In genomic region chr7:21338728-21339164, GRCh38 we compare ENCODE assay signal across 13 cellular contexts.
A peak's percentile ranks its signal among the peaks of the same experiment; 100 is the strongest.
DNase-seq lines count a peak whose midpoint lies in the region; ATAC-seq, FAIRE-seq and TF ChIP-seq lines count a peak whose summit lies in the region.
"Had no signal": no experiment of that assay in that cellular context is flagged by ENCODE, and none has a peak within 500 bp of the region (broad histone marks: within the 10 kb centered on the region; RNA-seq: fewer than 3 reads in every experiment).

No MANE protein-coding gene starts in this region.

- ATAC-seq in GM23338, result no peak
- ATAC-seq: left lobe of liver, right cardiac atrium had no signal

- H4K20me1 ChIP-seq in GM23338 (replicated peaks; ENCODE audit: insufficient read depth), result no peaks in the 10 kb centered on the region

- H3K4me1 ChIP-seq in GM23338 (ENCODE audit: insufficient read depth) (no peaks in the 10 kb centered on the region), suprapubic skin (no peaks in the 10 kb centered on the region), transverse colon (no peaks in the 10 kb centered on the region)
- H3K4me1 ChIP-seq: esophagus muscularis mucosa had no signal

- no peaks in the 10 kb centered on the region for H3K36me3 ChIP-seq in GM23338 (ENCODE audit: insufficient read depth)
- H3K36me3 ChIP-seq in bronchial epithelial cell (ENCODE audit: control insufficient read depth, insufficient read depth, low read length), result no peaks in the 10 kb centered on the region
- no peaks in the 10 kb centered on the region for H3K36me3 ChIP-seq in suprapubic skin
- no peaks in the 10 kb centered on the region for H3K36me3 ChIP-seq in transverse colon
- H3K36me3 ChIP-seq: esophagus muscularis mucosa had no signal

- no peak for TF ChIP-seq EP300 in suprapubic skin (IDR thresholded peaks at IDR 0.05)
- TF ChIP-seq EP300 in transverse colon (IDR thresholded peaks at IDR 0.05; ENCODE audit: low read depth), result no peak

- intact Hi-C loops in activated CD4-positive, alpha-beta T cell treated with anti-CD3 and anti-CD28 coated beads, Interleukin-2, amount 10 ng/mL, durations not matched to agents 24 days and 14 days (cut with micrococcal nuclease), result loop anchor here (1.0 to 2.0 kb wide), 5 partner anchors 17 to 89 kb away; no protein-coding TSS in a partner anchor
- intact Hi-C loops in transverse colon (cut with DNase I; ENCODE audit: low total_unique reads), result no loop called here

- in situ Hi-C loops in transverse colon (cut with MboI; ENCODE audit: low pct_ligation_motif_present in 1 of 4, low pct_unique_long_range_greater_than_20kb in 1 of 4, low sequenced_read_pairs in 3 of 4), result no loop called here

- TF ChIP-seq CTCF in GM23338 (conservative IDR thresholded peaks at IDR 0.05; ENCODE audit: low read depth in 2 of 2) (no peak), bronchial epithelial cell (IDR thresholded peaks at IDR 0.05; ENCODE audit: insufficient read depth, low read length, severe bottlenecking) (no peak), suprapubic skin (IDR thresholded peaks at IDR 0.05) (no peak), transverse colon (IDR thresholded peaks at IDR 0.05) (no peak)

- no peak for FAIRE-seq in bronchial epithelial cell (lab: Jason Lieb, UNC)

- peaks cover 6% of the 10 kb centered on the region; the same call in 1 of the 3 replicates for H3K9me3 Mint-ChIP-seq in GM23338
- peaks cover 40% of the 10 kb centered on the region for H3K9me3 Mint-ChIP-seq in activated CD4-positive, alpha-beta T cell treated with anti-CD3 and anti-CD28 coated beads, Interleukin-2, amount 10 ng/mL, durations not matched to agents 24 days and 14 days

- no peaks in the 10 kb centered on the region for H3K9me3 ChIP-seq in suprapubic skin
- H3K9me3 ChIP-seq in transverse colon, result no peaks in the 10 kb centered on the region
- H3K9me3 ChIP-seq: esophagus muscularis mucosa had no signal

- H2AFZ ChIP-seq in GM23338, result peak overlapping the region; percentile 61; the same call in 1 of the 2 replicates

- H3K9me2 ChIP-seq in GM23338 (ENCODE audit: insufficient read depth), result no peaks in the 10 kb centered on the region; the same call in 1 of the 2 replicates

- H3K79me2 ChIP-seq in GM23338 (replicated peaks; ENCODE audit: insufficient read depth), result no peaks in the 10 kb centered on the region

- H3F3A ChIP-seq in GM23338 (replicated peaks; ENCODE audit: low read depth), result no peaks in the 10 kb centered on the region

- H3K4me1 Mint-ChIP-seq in GM23338, result no peaks in the 10 kb centered on the region
- peaks cover 47% of the 10 kb centered on the region for H3K4me1 Mint-ChIP-seq in activated CD4-positive, alpha-beta T cell treated with anti-CD3 and anti-CD28 coated beads, Interleukin-2, amount 10 ng/mL, durations not matched to agents 24 days and 14 days

- no peak overlapping the region for H3K4me3 ChIP-seq in GM23338
- no peak overlapping the region for H3K4me3 ChIP-seq in bronchial epithelial cell (ENCODE audit: low read depth, low read length)
- no peak overlapping the region for H3K4me3 ChIP-seq in suprapubic skin
- H3K4me3 ChIP-seq in transverse colon, result no peak overlapping the region
- H3K4me3 ChIP-seq: esophagus muscularis mucosa had no signal

- no peaks in the 10 kb centered on the region for H3K27me3 ChIP-seq in GM23338 (ENCODE audit: insufficient read depth)
- H3K27me3 ChIP-seq in bronchial epithelial cell (ENCODE audit: control insufficient read depth, insufficient read depth, low read length), result no peaks in the 10 kb centered on the region
- H3K27me3 ChIP-seq in suprapubic skin, result no peaks in the 10 kb centered on the region
- no peaks in the 10 kb centered on the region for H3K27me3 ChIP-seq in transverse colon
- H3K27me3 ChIP-seq: esophagus muscularis mucosa had no signal

- H3K4me2 ChIP-seq in GM23338, result no peak overlapping the region
- H3K4me2 ChIP-seq: KMS-11 had no signal

- no peak overlapping the region for H3K4me3 Mint-ChIP-seq in GM23338
- H3K4me3 Mint-ChIP-seq in activated CD4-positive, alpha-beta T cell treated with anti-CD3 and anti-CD28 coated beads, Interleukin-2, amount 10 ng/mL, durations not matched to agents 24 days and 14 days, result peak overlapping the region; percentile 13

- H3K27ac ChIP-seq in GM23338 (ENCODE audit: low read depth), result no peak overlapping the region
- no peak overlapping the region for H3K27ac ChIP-seq in suprapubic skin
- no peak overlapping the region for H3K27ac ChIP-seq in transverse colon
- H3K27ac ChIP-seq: esophagus muscularis mucosa, KMS-11 had no signal

- no peak for DNase-seq in GM23338 (ENCODE audit: low spot score)
- peak; percentile 87 for DNase-seq in activated CD4-positive, alpha-beta T cell treated with anti-CD3 and anti-CD28 coated beads, Interleukin-2, amount 10 ng/mL, durations not matched to agents 24 days and 14 days
- peak; percentile 33 for DNase-seq in bronchial epithelial cell (ENCODE audit: low read depth)
- DNase-seq in stimulated activated CD8-positive, alpha-beta memory T cell treated with anti-CD3 and anti-CD28 coated beads, Interleukin-12 subunit alpha, Interleukin-12 subunit beta, amount 100 ng/mL, for 1 hour (ENCODE audit: low read depth), result peak; percentile 10
- DNase-seq in NCI-H1105 (lab: John Stamatoyannopoulos, UW), result no peak
- DNase-seq in NCI-H69 (lab: John Stamatoyannopoulos, UW), result no peak
- no peak for DNase-seq in suprapubic skin (ENCODE audit: low spot score in 2 of 2)
- DNase-seq in transverse colon, result no peak
- DNase-seq: DMS 273 treated with DMSO at 0.1 percent for 48 hours, right cardiac atrium had no signal

- 70% methylated on average over 4 of the region's 4 CpGs for WGBS in suprapubic skin
- 51 to 61% methylated on average over 4 of the region's 4 CpGs for WGBS in transverse colon (ENCODE audit: low coverage in 1 of 2), 2 donors

- TF ChIP-seq POLR2A in suprapubic skin (IDR thresholded peaks at IDR 0.05), result no peak
- TF ChIP-seq POLR2A in transverse colon (IDR thresholded peaks at IDR 0.05), result no peak

- H3K27ac Mint-ChIP-seq in GM23338, result no peak overlapping the region
- peak overlapping the region; percentile 87 for H3K27ac Mint-ChIP-seq in activated CD4-positive, alpha-beta T cell treated with anti-CD3 and anti-CD28 coated beads, Interleukin-2, amount 10 ng/mL, durations not matched to agents 24 days and 14 days

- H3K36me3 Mint-ChIP-seq in GM23338 (ENCODE audit: low read depth), result no peaks in the 10 kb centered on the region
- H3K36me3 Mint-ChIP-seq in activated CD4-positive, alpha-beta T cell treated with anti-CD3 and anti-CD28 coated beads, Interleukin-2, amount 10 ng/mL, durations not matched to agents 24 days and 14 days (ENCODE audit: low read depth), result peaks cover 50% of the 10 kb centered on the region

- H3K27me3 Mint-ChIP-seq in GM23338 (ENCODE audit: insufficient read depth, low read depth, poor library complexity), result peaks cover 3% of the 10 kb centered on the region
- H3K27me3 Mint-ChIP-seq in activated CD4-positive, alpha-beta T cell treated with anti-CD3 and anti-CD28 coated beads, Interleukin-2, amount 10 ng/mL, durations not matched to agents 24 days and 14 days, result no peaks in the 10 kb centered on the region

TF ChIP-seq in GM23338, 12 proteins besides CTCF, POLR2A, EP300 and RAD21:
- TF ChIP-seq ETS1 (IDR thresholded peaks at IDR 0.05) (no peak), ZNF114 (CRISPR knock-in tag; IDR thresholded peaks at IDR 0.05) (no peak), EZH2phosphoT487 (IDR thresholded peaks at IDR 0.05; ENCODE audit: unreplicated experiment) (no peak), NANOG (IDR thresholded peaks at IDR 0.05; ENCODE audit: borderline replicate concordance) (no peak)

Comparison
In these comparisons a context has a peak if more than half of its experiments do, and no peak if none do; other contexts are left out.
1. DNase-seq: peak in activated CD4-positive, alpha-beta T cell treated with anti-CD3 and anti-CD28 coated beads, Interleukin-2, amount 10 ng/mL, durations not matched to agents 24 days and 14 days (single experiment), bronchial epithelial cell (single experiment) and stimulated activated CD8-positive, alpha-beta memory T cell treated with anti-CD3 and anti-CD28 coated beads, Interleukin-12 subunit alpha, Interleukin-12 subunit beta, amount 100 ng/mL, for 1 hour (single experiment); none in GM23338 (single experiment), NCI-H1105 (single experiment), NCI-H69 (single experiment), suprapubic skin (0 of 2) and transverse colon (single experiment).